In genomic region chr5:113147537-113147936, GRCh38 we compare ENCODE assay signal across 23 cellular contexts.
"Had no signal": no experiment of that assay in that cellular context is flagged by ENCODE, and none has a peak within 500 bp of the region (broad histone marks: within the 10 kb centered on the region; RNA-seq: fewer than 3 reads in every experiment).

No MANE protein-coding gene starts in this region.

- H3K4me1 Mint-ChIP-seq: activated CD4-positive, alpha-beta T cell treated with anti-CD3 and anti-CD28 coated beads for 36 hours; activated CD8-positive, alpha-beta memory T cell treated with anti-CD3 and anti-CD28 coated beads, Interleukin-2, amount 10 ng/mL, durations not matched to agents 7 days and 5 days; central memory CD8-positive, alpha-beta T cell; immature natural killer cell had no signal

- H3K36me3 ChIP-seq: lower lobe of right lung, tibial nerve, uterus had no signal

- DNase-seq: activated CD4-positive, alpha-beta memory T cell treated with anti-CD3 and anti-CD28 coated beads for 36 hours; activated CD4-positive, alpha-beta T cell treated with anti-CD3 and anti-CD28 coated beads for 36 hours; activated CD8-positive, alpha-beta memory T cell treated with anti-CD3 and anti-CD28 coated beads, Interleukin-2, amount 10 ng/mL, durations not matched to agents 7 days and 5 days; activated naive CD4-positive, alpha-beta T cell treated with anti-CD3 and anti-CD28 coated beads, Interleukin-2, amount 50 U/mL, for 16 hours; activated T-cell treated with anti-CD3 and anti-CD28 coated beads, Interleukin-2, amount 50 U/mL, for 1 hour; body of pancreas; cortex of kidney; effector CD4-positive, alpha-beta T cell; head of caudate nucleus; immature natural killer cell; lower lobe of right lung; midbrain; posterior cingulate gyrus; stimulated activated CD4-positive, alpha-beta T cell treated with anti-CD3 and anti-CD28 coated beads, Interleukin-4, amount 100 ng/mL, for 24 hours; stimulated activated naive CD4-positive, alpha-beta T cell; substantia nigra; T-cell; T-helper 9 cell; uterus had no signal

- H3K27me3 ChIP-seq: body of pancreas, tibial nerve, uterus had no signal

- H3K4me3 Mint-ChIP-seq: activated CD4-positive, alpha-beta memory T cell treated with anti-CD3 and anti-CD28 coated beads for 36 hours; activated CD4-positive, alpha-beta T cell treated with anti-CD3 and anti-CD28 coated beads for 36 hours; activated CD8-positive, alpha-beta memory T cell treated with anti-CD3 and anti-CD28 coated beads, Interleukin-2, amount 10 ng/mL, durations not matched to agents 7 days and 5 days; central memory CD8-positive, alpha-beta T cell; immature natural killer cell; T-cell had no signal

- H3K27me3 Mint-ChIP-seq: activated CD4-positive, alpha-beta memory T cell treated with anti-CD3 and anti-CD28 coated beads for 36 hours; activated CD4-positive, alpha-beta T cell treated with anti-CD3 and anti-CD28 coated beads for 36 hours had no signal

- H3K27ac Mint-ChIP-seq: activated CD4-positive, alpha-beta memory T cell treated with anti-CD3 and anti-CD28 coated beads for 36 hours; activated CD4-positive, alpha-beta T cell treated with anti-CD3 and anti-CD28 coated beads for 36 hours; activated CD8-positive, alpha-beta memory T cell treated with anti-CD3 and anti-CD28 coated beads, Interleukin-2, amount 10 ng/mL, durations not matched to agents 7 days and 5 days; immature natural killer cell; T-cell had no signal

- H3K9me3 Mint-ChIP-seq: activated CD4-positive, alpha-beta memory T cell treated with anti-CD3 and anti-CD28 coated beads for 36 hours; central memory CD8-positive, alpha-beta T cell; T-cell had no signal

- H3K36me3 Mint-ChIP-seq: activated CD4-positive, alpha-beta memory T cell treated with anti-CD3 and anti-CD28 coated beads for 36 hours; activated CD8-positive, alpha-beta memory T cell treated with anti-CD3 and anti-CD28 coated beads, Interleukin-2, amount 10 ng/mL, durations not matched to agents 7 days and 5 days; immature natural killer cell had no signal

- H3K4me3 ChIP-seq: body of pancreas, lower lobe of right lung, skin epidermis, tibial nerve, uterus had no signal

- FAIRE-seq: frontal cortex had no signal

- H3K4me1 ChIP-seq: body of pancreas, lower lobe of right lung, uterus had no signal

- H3K9me3 ChIP-seq: body of pancreas, lower lobe of right lung, tibial nerve, uterus had no signal

- H3K27ac ChIP-seq: body of pancreas, lower lobe of right lung, tibial nerve, uterus had no signal
